In the genomic region with DNA sequence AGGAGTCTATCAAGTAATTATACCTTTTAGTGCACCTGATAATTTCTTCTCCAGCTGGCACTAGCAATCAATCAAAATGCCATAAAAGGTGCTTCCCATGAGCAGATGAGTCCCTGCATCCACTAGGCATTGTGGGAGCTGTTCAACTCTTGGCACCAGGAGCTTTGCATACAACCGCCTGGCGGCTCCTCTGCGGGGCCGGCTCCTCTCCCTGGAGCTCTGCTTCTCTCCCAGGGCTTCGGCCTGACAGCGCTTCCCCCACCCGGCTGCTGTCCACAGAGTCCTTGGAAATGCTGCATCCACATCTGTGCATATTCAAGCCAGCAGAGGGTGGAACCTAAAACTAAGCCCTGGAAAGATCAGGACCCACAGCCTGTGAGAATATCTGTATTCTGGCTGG, we compare ENCODE assay signal across 36 cellular contexts.
DNase-seq lines count a peak whose midpoint lies in the region; ATAC-seq, FAIRE-seq and TF ChIP-seq lines count a peak whose summit lies in the region.
"Had no signal": no experiment of that assay in that cellular context is flagged by ENCODE, and none has a peak within 500 bp of the region (broad histone marks: within the 10 kb centered on the region; RNA-seq: fewer than 3 reads in every experiment).

No MANE protein-coding gene starts in this region.

- intact Hi-C loops in kidney (cut with DNase I), result no loop called here

- no peak overlapping the region for H3K4me2 ChIP-seq in osteoblast (ENCODE audit: insufficient read depth, low read length)

- H3K4me1 ChIP-seq in kidney (ENCODE audit: control insufficient read depth in 1 of 2, insufficient read depth in 1 of 2, low read depth in 1 of 2, low read length in 2 of 2) (no peaks in the 10 kb centered on the region), osteoblast (ENCODE audit: insufficient read depth, low read length) (no peaks in the 10 kb centered on the region)
- H3K4me1 ChIP-seq: ascending aorta, pancreas, uterus had no signal

- H3K79me2 ChIP-seq in osteoblast (ENCODE audit: insufficient read depth, low read length), result no peaks in the 10 kb centered on the region

- peaks cover 0 to 5% of the 10 kb centered on the region in 2 donors for H3K9me3 ChIP-seq in kidney (ENCODE audit: control insufficient read depth in 1 of 2, low read length in 2 of 2)
- no peaks in the 10 kb centered on the region for H3K9me3 ChIP-seq in osteoblast (ENCODE audit: low read depth, low read length)
- H3K9me3 ChIP-seq: ascending aorta, pancreas, uterus had no signal

- H3K27me3 ChIP-seq in osteoblast (ENCODE audit: insufficient read depth, low read length), result no peaks in the 10 kb centered on the region
- H3K27me3 ChIP-seq: ascending aorta, cardiac muscle cell, pancreas, uterus had no signal

- H4K20me1 ChIP-seq in osteoblast (ENCODE audit: insufficient read depth, low read length), result no peaks in the 10 kb centered on the region

- no peak for FAIRE-seq in kidney (lab: Jason Lieb, UNC)
- FAIRE-seq: pancreas, TTC549 had no signal

- H3K27ac ChIP-seq in kidney (ENCODE audit: low read depth in 2 of 2, low read length in 2 of 2) (no peak overlapping the region), substantia nigra (ENCODE audit: low read depth, low read length, poor library complexity, severe bottlenecking) (peak overlapping the region; percentile 73), osteoblast (ENCODE audit: low read depth, low read length) (no peak overlapping the region)
- H3K27ac ChIP-seq: ascending aorta, cardiac muscle cell, coronary artery, GM23248, pancreas, skin epidermis, uterus had no signal

- ATAC-seq in GM19023 (IDR thresholded peaks at IDR 0.05; ENCODE audit: unreplicated experiment), result no peak
- ATAC-seq: activated CD8-positive, alpha-beta memory T cell treated with anti-CD3 and anti-CD28 coated beads, Interleukin-2, amount 10 ng/mL, durations not matched to agents 7 days and 5 days; activated T-cell treated with anti-CD3 and anti-CD28 coated beads, Interleukin-2, amount 50 U/mL, for 4 hours; effector memory CD8-positive, alpha-beta T cell; natural killer cell treated with Interleukin-12 subunit alpha and Interleukin-12 subunit beta and Interleukin-15 and Interleukin-18, amount 100 ng/mL, for 72 hours; pancreas; T-helper 17 cell had no signal

- H3K9ac ChIP-seq in kidney (ENCODE audit: low read length in 2 of 2), result no peak overlapping the region
- H3K9ac ChIP-seq: GM23248 had no signal

- H2AFZ ChIP-seq in osteoblast (ENCODE audit: low read length), result no peak overlapping the region
- H2AFZ ChIP-seq: GM23248 had no signal

- peak; percentile 28 for DNase-seq in NCI-H2171 treated with DMSO at 0.1 percent for 48 hours (lab: John Stamatoyannopoulos, UW)
- DNase-seq in NCI-H2171 (lab: John Stamatoyannopoulos, UW), result no peak
- peak; percentile 34 for DNase-seq in NCI-H526 treated with DMSO at 0.1 percent for 48 hours (lab: John Stamatoyannopoulos, UW)
- peak; percentile 45 for DNase-seq in kidney
- DNase-seq in substantia nigra (lab: John Stamatoyannopoulos, UW), result peak in 19 of 49 donors; percentile 14 to 68 (median 31)
- no peak for DNase-seq in NCI-H187 treated with DMSO at 0.1 percent for 48 hours (lab: John Stamatoyannopoulos, UW)
- DNase-seq in osteoblast (ENCODE audit: insufficient read length, low spot score, missing footprints), result no peak
- DNase-seq: 8988T; activated CD4-positive, alpha-beta T cell treated with anti-CD3 and anti-CD28 coated beads, Interleukin-2, amount 50 U/mL, for 4 hours; activated CD4-positive, CD25-positive, alpha-beta regulatory T cell; activated CD8-positive, alpha-beta memory T cell treated with anti-CD3 and anti-CD28 coated beads, Interleukin-2, amount 10 ng/mL, durations not matched to agents 7 days and 5 days; activated gamma-delta T cell; activated naive CD8-positive, alpha-beta T cell treated with anti-CD3 and anti-CD28 coated beads for 36 hours; activated T-cell treated with anti-CD3 and anti-CD28 coated beads, Interleukin-2, amount 50 U/mL, for 4 hours; Calu3; DMS79; effector memory CD8-positive, alpha-beta T cell; GDM1; GM23248; islet precursor cell; MV-4-11; NCI-H187; NCI-H446; NK-92 treated with Interleukin-12 subunit alpha and Interleukin-12 subunit beta, amount 100 ng/mL, for 24 hours; stimulated activated naive B cell treated with anti-CD40 and anti-IgM and Interleukin-4, amounts not matched to agents 10 μg/mL and 1 μg/mL and 100 μg/mL, for 72 hours; uterus had no signal

- TF ChIP-seq CTCF in kidney (IDR thresholded peaks at IDR 0.05; ENCODE audit: borderline replicate concordance, extremely low read depth, insufficient read depth), result no peak
- no peak for TF ChIP-seq CTCF in osteoblast (IDR thresholded peaks at IDR 0.05; ENCODE audit: extremely low read depth, low read depth, low read length)

- peaks cover 3% of the 10 kb centered on the region in 2 donors for H3K36me3 ChIP-seq in kidney (ENCODE audit: control insufficient read depth in 1 of 2, insufficient read depth in 2 of 2, low read length in 2 of 2)
- no peaks in the 10 kb centered on the region for H3K36me3 ChIP-seq in osteoblast (ENCODE audit: insufficient read depth, low read length)
- H3K36me3 ChIP-seq: cardiac muscle cell, pancreas, uterus had no signal

- no peak overlapping the region for H3K4me3 ChIP-seq in kidney (ENCODE audit: low read length in 2 of 2)
- H3K4me3 ChIP-seq in osteoblast (ENCODE audit: insufficient read depth, low read length), result no peak overlapping the region
- H3K4me3 ChIP-seq: ascending aorta, cardiac muscle cell, coronary artery, GM23248, lung, pancreas, skin epidermis, uterus had no signal

Comparison
In these comparisons a context has a peak if more than half of its experiments do, and no peak if none do; other contexts are left out.
1. DNase-seq: peak in NCI-H2171 treated with DMSO at 0.1 percent for 48 hours (single experiment), NCI-H526 treated with DMSO at 0.1 percent for 48 hours (single experiment) and kidney (single experiment); none in NCI-H2171 (single experiment), NCI-H187 treated with DMSO at 0.1 percent for 48 hours (single experiment) and osteoblast (single experiment).